Comparison of ENCODE assay signal across 30 cellular contexts in the genomic region with DNA sequence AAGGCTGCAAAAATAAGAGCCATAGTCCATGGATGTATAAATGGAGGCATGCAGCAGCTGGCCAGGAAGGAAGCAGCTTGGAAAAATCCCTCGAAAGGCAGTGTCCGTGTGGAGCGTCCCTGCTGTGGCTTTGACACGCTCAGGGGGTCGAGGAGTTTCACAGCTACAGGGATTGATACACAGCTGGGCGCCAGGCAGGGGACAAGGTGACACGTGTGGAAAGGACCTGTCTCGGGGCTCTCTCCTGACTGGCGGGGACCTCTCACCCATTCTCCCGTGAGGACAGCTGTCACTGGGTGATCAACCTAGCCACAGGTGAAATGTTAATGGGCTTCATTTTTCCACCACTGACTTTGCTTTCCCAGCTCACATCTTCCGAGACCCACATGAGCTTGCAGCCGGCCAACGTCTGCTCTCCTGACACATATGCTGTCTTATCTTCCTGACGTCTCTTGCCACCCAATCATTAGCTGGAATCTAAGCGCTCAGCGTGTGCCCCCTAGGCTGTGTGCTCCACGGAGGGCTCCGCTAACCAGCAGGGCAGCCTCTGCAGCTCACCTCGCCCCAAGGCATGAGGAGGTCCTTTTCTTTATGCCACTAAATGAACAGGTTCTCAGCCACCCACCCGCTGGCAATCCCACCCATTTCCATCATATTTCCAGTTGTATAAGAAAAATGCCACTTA.
"Had no signal": no experiment of that assay in that cellular context is flagged by ENCODE, and none has a peak within 500 bp of the region (broad histone marks: within the 10 kb centered on the region; RNA-seq: fewer than 3 reads in every experiment).

No MANE protein-coding gene starts in this region.

- H3K36me3 Mint-ChIP-seq: activated naive CD4-positive, alpha-beta T cell treated with anti-CD3 and anti-CD28 coated beads, Interleukin-2, amount 50 U/mL, for 72 hours had no signal

- H3K4me3 Mint-ChIP-seq: activated B cell treated with CpG ODN at 0.5 μM for 24 hours; activated CD4-positive, alpha-beta T cell treated with anti-CD3 and anti-CD28 coated beads, Interleukin-2, amount 10 ng/mL, durations not matched to agents 24 days and 14 days; activated naive CD8-positive, alpha-beta T cell treated with anti-CD3 and anti-CD28 coated beads, Interleukin-2, amount 50 U/mL, for 24 hours; activated T-cell treated with anti-CD3 and anti-CD28 coated beads, Interleukin-2, amount 50 U/mL, for 4 hours had no signal

- H3K4me2 ChIP-seq: KMS-11 had no signal

- DNase-seq: activated B cell treated with CpG ODN at 0.5 μM for 24 hours; activated CD4-positive, alpha-beta T cell treated with anti-CD3 and anti-CD28 coated beads for 1 hour; activated CD4-positive, alpha-beta T cell treated with anti-CD3 and anti-CD28 coated beads, Interleukin-2, amount 10 ng/mL, durations not matched to agents 24 days and 14 days; activated CD4-positive, alpha-beta T cell treated with anti-CD3 and anti-CD28 coated beads, Interleukin-2, amount 50 U/mL, for 48 hours; activated effector memory CD4-positive, alpha-beta T cell treated with anti-CD3 and anti-CD28 coated beads, Interleukin-2, amount 50 U/mL, for 16 hours; activated naive CD4-positive, alpha-beta T cell treated with Interleukin-2 at 50 U/mL for 16 hours; activated naive CD8-positive, alpha-beta T cell treated with anti-CD3 and anti-CD28 coated beads, Interleukin-2, amount 50 U/mL, for 24 hours; activated T-cell treated with anti-CD3 and anti-CD28 coated beads, Interleukin-2, amount 50 U/mL, for 4 hours; amniotic stem cell; body of pancreas; central memory CD4-positive, alpha-beta T cell; MG63; MV-4-11; NCI-H1092 treated with DMSO at 0.1 percent for 48 hours; NCI-H1417 treated with DMSO at 0.1 percent for 48 hours; NCI-H1694; NCI-H2029; NCI-H345; NCI-H526 treated with DMSO at 0.1 percent for 48 hours; NK-92 treated with Interleukin-12 subunit alpha and Interleukin-12 subunit beta, amount 100 ng/mL, for 24 hours; OCI-M1; Right ventricle myocardium superior; RPMI8226; T-helper 2 cell; T1000 had no signal

- H3K9me3 Mint-ChIP-seq: activated B cell treated with CpG ODN at 0.5 μM for 24 hours; activated CD4-positive, alpha-beta T cell treated with anti-CD3 and anti-CD28 coated beads, Interleukin-2, amount 10 ng/mL, durations not matched to agents 24 days and 14 days; activated naive CD4-positive, alpha-beta T cell treated with anti-CD3 and anti-CD28 coated beads, Interleukin-2, amount 50 U/mL, for 72 hours; activated naive CD8-positive, alpha-beta T cell treated with anti-CD3 and anti-CD28 coated beads, Interleukin-2, amount 50 U/mL, for 24 hours; activated T-cell treated with anti-CD3 and anti-CD28 coated beads, Interleukin-2, amount 50 U/mL, for 4 hours had no signal

- H3K4me1 ChIP-seq: ascending aorta, body of pancreas had no signal

- H3K27me3 Mint-ChIP-seq: activated CD4-positive, alpha-beta T cell treated with anti-CD3 and anti-CD28 coated beads, Interleukin-2, amount 10 ng/mL, durations not matched to agents 24 days and 14 days; activated naive CD8-positive, alpha-beta T cell treated with anti-CD3 and anti-CD28 coated beads, Interleukin-2, amount 50 U/mL, for 24 hours had no signal

- H3K9ac ChIP-seq: KMS-11 had no signal

- H3K36me3 ChIP-seq: MG63, SJSA1 had no signal

- H3K4me1 Mint-ChIP-seq: activated B cell treated with CpG ODN at 0.5 μM for 24 hours; activated CD4-positive, alpha-beta T cell treated with anti-CD3 and anti-CD28 coated beads, Interleukin-2, amount 10 ng/mL, durations not matched to agents 24 days and 14 days; activated naive CD8-positive, alpha-beta T cell treated with anti-CD3 and anti-CD28 coated beads, Interleukin-2, amount 50 U/mL, for 24 hours had no signal

- H3K27ac Mint-ChIP-seq: activated B cell treated with CpG ODN at 0.5 μM for 24 hours; activated CD4-positive, alpha-beta T cell treated with anti-CD3 and anti-CD28 coated beads, Interleukin-2, amount 10 ng/mL, durations not matched to agents 24 days and 14 days; activated naive CD4-positive, alpha-beta T cell treated with anti-CD3 and anti-CD28 coated beads, Interleukin-2, amount 50 U/mL, for 72 hours; activated naive CD8-positive, alpha-beta T cell treated with anti-CD3 and anti-CD28 coated beads, Interleukin-2, amount 50 U/mL, for 24 hours had no signal

- H3K27me3 ChIP-seq: ascending aorta, body of pancreas, MG63 had no signal

- ATAC-seq: activated naive CD8-positive, alpha-beta T cell treated with anti-CD3 and anti-CD28 coated beads, Interleukin-2, amount 50 U/mL, for 24 hours; activated T-cell treated with anti-CD3 and anti-CD28 coated beads, Interleukin-2, amount 50 U/mL, for 4 hours; body of pancreas; Panc1 had no signal

- H3K9me3 ChIP-seq: ascending aorta, body of pancreas, MG63, SJSA1 had no signal

- H3K27ac ChIP-seq: ascending aorta, body of pancreas, KMS-11, SJSA1 had no signal

- H3K4me3 ChIP-seq: ascending aorta, body of pancreas, MG63, SJSA1 had no signal
